1 cellular context compared by ENCODE assay signal in the genomic region with DNA sequence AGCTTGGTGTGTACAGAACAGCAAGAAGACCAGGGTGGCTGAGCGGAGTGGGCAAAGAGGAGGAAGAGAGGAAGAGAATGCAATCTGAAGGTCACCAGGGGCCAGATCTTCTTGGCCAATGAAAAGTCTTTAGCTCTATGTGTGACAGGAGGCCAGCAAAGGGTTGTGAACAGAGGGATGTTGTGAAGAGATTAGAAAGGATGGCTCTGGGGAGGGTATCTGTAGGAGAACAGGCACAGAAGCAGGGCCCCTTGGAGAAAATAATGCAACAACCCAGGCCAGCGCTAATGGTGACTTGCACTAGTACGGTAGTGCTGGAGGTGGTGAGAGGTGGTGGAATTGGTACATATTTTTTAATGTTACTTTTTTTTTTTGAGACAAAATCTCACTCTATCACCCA.
TF ChIP-seq lines count a peak whose summit lies in the region.

No MANE protein-coding gene starts in this region.

TF ChIP-seq in K562, 482 proteins besides CTCF, POLR2A, EP300 and RAD21 (continued from another document):
- TF ChIP-seq, protein P1, sequence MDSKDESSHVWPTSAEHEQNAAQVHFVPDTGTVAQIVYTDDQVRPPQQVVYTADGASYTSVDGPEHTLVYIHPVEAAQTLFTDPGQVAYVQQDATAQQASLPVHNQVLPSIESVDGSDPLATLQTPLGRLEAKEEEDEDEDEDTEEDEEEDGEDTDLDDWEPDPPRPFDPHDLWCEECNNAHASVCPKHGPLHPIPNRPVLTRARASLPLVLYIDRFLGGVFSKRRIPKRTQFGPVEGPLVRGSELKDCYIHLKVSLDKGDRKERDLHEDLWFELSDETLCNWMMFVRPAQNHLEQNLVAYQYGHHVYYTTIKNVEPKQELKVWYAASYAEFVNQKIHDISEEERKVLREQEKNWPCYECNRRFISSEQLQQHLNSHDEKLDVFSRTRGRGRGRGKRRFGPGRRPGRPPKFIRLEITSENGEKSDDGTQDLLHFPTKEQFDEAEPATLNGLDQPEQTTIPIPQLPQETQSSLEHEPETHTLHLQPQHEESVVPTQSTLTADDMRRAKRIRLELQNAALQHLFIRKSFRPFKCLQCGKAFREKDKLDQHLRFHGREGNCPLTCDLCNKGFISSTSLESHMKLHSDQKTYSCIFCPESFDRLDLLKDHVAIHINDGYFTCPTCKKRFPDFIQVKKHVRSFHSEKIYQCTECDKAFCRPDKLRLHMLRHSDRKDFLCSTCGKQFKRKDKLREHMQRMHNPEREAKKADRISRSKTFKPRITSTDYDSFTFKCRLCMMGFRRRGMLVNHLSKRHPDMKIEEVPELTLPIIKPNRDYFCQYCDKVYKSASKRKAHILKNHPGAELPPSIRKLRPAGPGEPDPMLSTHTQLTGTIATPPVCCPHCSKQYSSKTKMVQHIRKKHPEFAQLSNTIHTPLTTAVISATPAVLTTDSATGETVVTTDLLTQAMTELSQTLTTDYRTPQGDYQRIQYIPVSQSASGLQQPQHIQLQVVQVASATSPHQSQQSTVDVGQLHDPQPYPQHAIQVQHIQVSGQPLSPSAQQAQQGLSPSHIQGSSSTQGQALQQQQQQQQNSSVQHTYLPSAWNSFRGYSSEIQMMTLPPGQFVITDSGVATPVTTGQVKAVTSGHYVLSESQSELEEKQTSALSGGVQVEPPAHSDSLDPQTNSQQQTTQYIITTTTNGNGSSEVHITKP (IDR thresholded peaks at IDR 0.05; ENCODE audit: partially characterized antibody) = peak; percentile 45
- TF ChIP-seq NCOR1 (IDR thresholded peaks at IDR 0.05) (peak; percentile 19; the same call in 1 of the 2 replicates), ARNT (IDR thresholded peaks at IDR 0.05) (no peak), TAL1 (IDR thresholded peaks at IDR 0.05) (peak; percentile 48; the same call in 1 of the 2 replicates), CBFA2T2 (conservative IDR thresholded peaks at IDR 0.05) (0 out of 2 replicates have a peak, but pooled peaks have one; percentile 17)
- TF ChIP-seq, protein P2, sequence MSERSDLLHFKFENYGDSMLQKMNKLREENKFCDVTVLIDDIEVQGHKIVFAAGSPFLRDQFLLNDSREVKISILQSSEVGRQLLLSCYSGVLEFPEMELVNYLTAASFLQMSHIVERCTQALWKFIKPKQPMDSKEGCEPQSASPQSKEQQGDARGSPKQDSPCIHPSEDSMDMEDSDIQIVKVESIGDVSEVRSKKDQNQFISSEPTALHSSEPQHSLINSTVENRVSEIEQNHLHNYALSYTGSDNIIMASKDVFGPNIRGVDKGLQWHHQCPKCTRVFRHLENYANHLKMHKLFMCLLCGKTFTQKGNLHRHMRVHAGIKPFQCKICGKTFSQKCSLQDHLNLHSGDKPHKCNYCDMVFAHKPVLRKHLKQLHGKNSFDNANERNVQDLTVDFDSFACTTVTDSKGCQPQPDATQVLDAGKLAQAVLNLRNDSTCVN (CRISPR knock-in tag; IDR thresholded peaks at IDR 0.05) = no peak
TF ChIP-seq in K562: peak in this region for 5.
